Comparison of ENCODE assay signal across 24 cellular contexts in the genomic region with DNA sequence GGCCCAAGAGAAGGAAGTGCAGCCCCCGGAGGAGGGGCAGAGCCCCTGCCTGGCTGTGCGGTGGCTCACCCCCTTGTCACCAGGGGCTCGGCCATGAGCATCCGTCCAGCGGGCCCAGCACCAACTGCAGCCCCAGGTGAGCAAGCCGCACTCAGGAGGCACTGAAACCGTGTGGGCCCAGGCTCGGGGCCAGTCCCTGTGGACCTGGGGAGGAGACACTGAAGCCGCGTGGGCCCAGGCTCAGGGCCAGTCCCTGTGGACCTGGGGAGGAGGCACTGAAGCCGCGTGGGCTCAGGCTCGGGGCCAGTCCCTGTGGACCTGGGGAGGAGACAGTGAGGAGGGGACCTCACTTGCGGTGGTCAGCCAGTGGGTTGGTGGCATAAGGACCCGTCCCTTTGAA. TPM values are rescaled to one million over a fixed set of nuclear protein-coding genes. Genes with fewer than 3 reads are reported as not detected.
"Had no signal": no experiment of that assay in that cellular context is flagged by ENCODE, and none has a peak within 500 bp of the region (broad histone marks: within the 10 kb centered on the region; RNA-seq: fewer than 3 reads in every experiment).

No MANE protein-coding gene starts in this region.

- H3K4me3 Mint-ChIP-seq: activated CD4-positive, alpha-beta T cell treated with anti-CD3 and anti-CD28 coated beads, Interleukin-2, amount 10 ng/mL, durations not matched to agents 24 days and 14 days; activated CD8-positive, alpha-beta T cell treated with anti-CD3 and anti-CD28 coated beads, Interleukin-2, amount 10 ng/mL, durations not matched to agents 7 days and 5 days; activated naive CD8-positive, alpha-beta T cell treated with anti-CD3 and anti-CD28 coated beads for 36 hours; activated T-helper 1 cell treated with anti-CD3 and anti-CD28 coated beads, Interleukin-12 subunit alpha, Interleukin-12 subunit beta, Interleukin-2, Interleukin-4 antibody, amounts not matched to agents 30 ng/mL and 10 ng/mL and 1 ng/mL, durations not matched to agents 14 hours and 24 hours and 36 hours; endodermal cell; mesothelial cell of epicardium had no signal

- H3K9me3 Mint-ChIP-seq: activated CD4-positive, alpha-beta T cell treated with anti-CD3 and anti-CD28 coated beads, Interleukin-2, amount 10 ng/mL, durations not matched to agents 24 days and 14 days; activated naive CD8-positive, alpha-beta T cell treated with anti-CD3 and anti-CD28 coated beads for 36 hours; activated T-helper 1 cell treated with anti-CD3 and anti-CD28 coated beads, Interleukin-12 subunit alpha, Interleukin-12 subunit beta, Interleukin-2, Interleukin-4 antibody, amounts not matched to agents 30 ng/mL and 10 ng/mL and 1 ng/mL, durations not matched to agents 14 hours and 24 hours and 36 hours; endodermal cell; mesothelial cell of epicardium had no signal

- H3K4me1 ChIP-seq: parathyroid adenoma had no signal

- H3K4me1 Mint-ChIP-seq: endodermal cell had no signal

- H3K27ac Mint-ChIP-seq: activated CD4-positive, alpha-beta T cell treated with anti-CD3 and anti-CD28 coated beads, Interleukin-2, amount 10 ng/mL, durations not matched to agents 24 days and 14 days; activated CD8-positive, alpha-beta T cell treated with anti-CD3 and anti-CD28 coated beads, Interleukin-2, amount 10 ng/mL, durations not matched to agents 7 days and 5 days; activated naive CD8-positive, alpha-beta T cell treated with anti-CD3 and anti-CD28 coated beads for 36 hours; activated T-helper 1 cell treated with anti-CD3 and anti-CD28 coated beads, Interleukin-12 subunit alpha, Interleukin-12 subunit beta, Interleukin-2, Interleukin-4 antibody, amounts not matched to agents 30 ng/mL and 10 ng/mL and 1 ng/mL, durations not matched to agents 14 hours and 24 hours and 36 hours; endodermal cell had no signal

- H3K36me3 Mint-ChIP-seq: mesothelial cell of epicardium had no signal

- DNase-seq: activated CD4-positive, alpha-beta T cell treated with anti-CD3 and anti-CD28 coated beads, Interleukin-2, amount 10 ng/mL, durations not matched to agents 24 days and 14 days; activated CD4-positive, CD25-positive, alpha-beta regulatory T cell; activated CD8-positive, alpha-beta memory T cell treated with anti-CD3 and anti-CD28 coated beads, Interleukin-2, amount 50 U/mL, for 48 hours; activated CD8-positive, alpha-beta T cell treated with anti-CD3 and anti-CD28 coated beads, Interleukin-2, amount 10 ng/mL, durations not matched to agents 7 days and 5 days; activated naive CD8-positive, alpha-beta T cell treated with anti-CD3 and anti-CD28 coated beads for 36 hours; brain microvascular endothelial cell; dermis blood vessel endothelial cell; endodermal cell; retina; stimulated activated CD4-positive, alpha-beta T cell treated with anti-CD3 and anti-CD28 coated beads, Interleukin-4, amount 100 ng/mL, for 24 hours; stimulated activated naive CD4-positive, alpha-beta T cell treated with Interleukin-2 at 50 U/mL for 16 hours; SW 1271; trophoblast cell had no signal

- ATAC-seq: activated CD8-positive, alpha-beta T cell treated with anti-CD3 and anti-CD28 coated beads, Interleukin-2, amount 10 ng/mL, durations not matched to agents 7 days and 5 days had no signal

- H3K27me3 ChIP-seq: hepatocyte had no signal

- H3K27ac ChIP-seq: brain microvascular endothelial cell, hepatocyte, parathyroid adenoma had no signal

- H3K27me3 Mint-ChIP-seq: activated CD4-positive, alpha-beta T cell treated with anti-CD3 and anti-CD28 coated beads, Interleukin-2, amount 10 ng/mL, durations not matched to agents 24 days and 14 days; activated naive CD8-positive, alpha-beta T cell treated with anti-CD3 and anti-CD28 coated beads for 36 hours had no signal

- H3K4me3 ChIP-seq: hepatocyte, skin epidermis had no signal

- H3K36me3 ChIP-seq: brain microvascular endothelial cell had no signal

RNA-seq across cellular contexts. Expression of gene LSP1, which starts 13.9 kb away (rescaled TPM):
- total RNA-seq: dermis blood vessel endothelial cell, endodermal cell, epithelial cell of proximal tubule, SK-MEL-5 had no signal
- polyA plus RNA-seq: neural cell had no signal

RNA-seq across cellular contexts. Expression of gene PRR33, which starts 24.9 kb away (rescaled TPM):
- total RNA-seq: activated CD4-positive, alpha-beta T cell treated with anti-CD3 and anti-CD28 coated beads, Interleukin-2, amount 10 ng/mL, durations not matched to agents 24 days and 14 days; cerebellum; dermis blood vessel endothelial cell; endodermal cell; epithelial cell of proximal tubule; hepatocyte; liver; mesothelial cell of epicardium; SK-MEL-5 had no signal
- polyA plus RNA-seq: keratinocyte, liver, neural cell had no signal

RNA-seq across cellular contexts. Expression of gene TNNI2, which starts 28.0 kb away (rescaled TPM):
- total RNA-seq: activated CD4-positive, alpha-beta T cell treated with anti-CD3 and anti-CD28 coated beads, Interleukin-2, amount 10 ng/mL, durations not matched to agents 24 days and 14 days; activated T-helper 1 cell treated with anti-CD3 and anti-CD28 coated beads, Interleukin-12 subunit alpha, Interleukin-12 subunit beta, Interleukin-2, Interleukin-4 antibody, amounts not matched to agents 30 ng/mL and 10 ng/mL and 1 ng/mL, durations not matched to agents 14 hours and 24 hours and 36 hours; cerebellum; dermis blood vessel endothelial cell; endodermal cell; epithelial cell of proximal tubule; SK-MEL-5 had no signal
- polyA plus RNA-seq: neural cell had no signal

RNA-seq across cellular contexts. Expression of gene SYT8, which starts 32.0 kb away (rescaled TPM):
- total RNA-seq: activated CD4-positive, alpha-beta T cell treated with anti-CD3 and anti-CD28 coated beads, Interleukin-2, amount 10 ng/mL, durations not matched to agents 24 days and 14 days; activated CD8-positive, alpha-beta T cell treated with anti-CD3 and anti-CD28 coated beads, Interleukin-2, amount 10 ng/mL, durations not matched to agents 7 days and 5 days; activated naive CD8-positive, alpha-beta T cell treated with anti-CD3 and anti-CD28 coated beads for 36 hours; activated T-helper 1 cell treated with anti-CD3 and anti-CD28 coated beads, Interleukin-12 subunit alpha, Interleukin-12 subunit beta, Interleukin-2, Interleukin-4 antibody, amounts not matched to agents 30 ng/mL and 10 ng/mL and 1 ng/mL, durations not matched to agents 14 hours and 24 hours and 36 hours; cerebellum; dermis blood vessel endothelial cell; endodermal cell; SK-MEL-5 had no signal
- polyA plus RNA-seq: neural cell had no signal

RNA-seq across cellular contexts. Expression of gene TNNT3, which starts 52.7 kb away (rescaled TPM):
- total RNA-seq: dermis blood vessel endothelial cell, endodermal cell, epithelial cell of proximal tubule, SK-MEL-5 had no signal
- polyA plus RNA-seq: neural cell had no signal
